Comparison of ENCODE assay signal across 10 cellular contexts in the genomic region with DNA sequence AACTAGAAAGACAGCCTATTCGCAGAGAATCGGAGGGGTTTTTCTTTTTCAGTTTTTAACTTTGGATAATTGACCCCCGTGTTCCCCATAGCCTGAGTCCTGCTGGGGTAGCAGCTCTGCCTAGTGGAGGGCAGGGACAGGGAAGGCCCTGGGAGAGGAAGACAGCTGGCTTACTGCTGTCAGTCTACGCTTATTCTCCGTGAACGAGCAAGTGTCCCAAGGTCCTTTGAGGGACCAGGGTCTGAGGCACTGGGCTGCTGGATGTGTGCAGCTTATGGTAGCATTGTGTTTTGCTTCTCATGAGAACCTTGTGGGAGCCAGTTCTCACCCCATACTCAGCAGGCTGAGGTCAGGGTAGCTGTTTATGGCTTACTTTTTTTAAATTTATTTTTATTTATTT. TPM values are rescaled to one million over a fixed set of nuclear protein-coding genes. Genes with fewer than 3 reads are reported as not detected.
DNase-seq lines count a peak whose midpoint lies in the region; ATAC-seq, FAIRE-seq and TF ChIP-seq lines count a peak whose summit lies in the region.
"Had no signal": no experiment of that assay in that cellular context is flagged by ENCODE, and none has a peak within 500 bp of the region (broad histone marks: within the 10 kb centered on the region; RNA-seq: fewer than 3 reads in every experiment).

No MANE protein-coding gene starts in this region.

- H3K9me3 ChIP-seq in heart left ventricle (no peaks in the 10 kb centered on the region), upper lobe of right lung (no peaks in the 10 kb centered on the region)

- intact Hi-C loops in heart left ventricle (cut with DNase I) = loop anchor here in 4 of 10 donors (5.0 to 10.0 kb wide), 3 partner anchors 45 to 83 kb away; no protein-coding TSS in a partner anchor
- intact Hi-C loops in Right ventricle myocardium inferior (cut with DNase I) = no loop called here
- intact Hi-C loops in upper lobe of right lung (cut with DNase I) = loop anchor here (10.0 kb wide), 1 partner anchor 57 kb away; no protein-coding TSS in a partner anchor

- H3K27me3 ChIP-seq in heart left ventricle = no peaks in the 10 kb centered on the region
- H3K27me3 ChIP-seq in upper lobe of right lung = no peaks in the 10 kb centered on the region

- no peaks in the 10 kb centered on the region for H3K27me3 Mint-ChIP-seq in memory B cell

- H3K4me3 ChIP-seq in heart left ventricle (peak overlapping the region in 9 of 12 donors; percentile 70 to 97 (median 89)), upper lobe of right lung (peak overlapping the region; percentile 91)

- WGBS in heart left ventricle, 4 donors = 22 to 40% (median 31%) methylated on average over 6 of the region's 6 CpGs

- TF ChIP-seq CTCF in heart left ventricle (IDR thresholded peaks at IDR 0.05) (no peak), upper lobe of right lung (IDR thresholded peaks at IDR 0.05) (peak; percentile 4)

- peak overlapping the region; percentile 59 to 89 for H3K27ac Mint-ChIP-seq in activated naive CD4-positive, alpha-beta T cell treated with anti-CD3 and anti-CD28 coated beads, Interleukin-2, amount 50 U/mL, for 72 hours
- peak overlapping the region; percentile 85 for H3K27ac Mint-ChIP-seq in memory B cell

- H3K4me3 Mint-ChIP-seq in memory B cell = peak overlapping the region; percentile 87

- peak overlapping the region in 10 of 12 donors; percentile 1 to 97 (median 77) for H3K27ac ChIP-seq in heart left ventricle
- H3K27ac ChIP-seq in upper lobe of right lung = peak overlapping the region; percentile 72
- no peak overlapping the region for H3K27ac ChIP-seq in substantia nigra (ENCODE audit: low read depth, low read length, poor library complexity, severe bottlenecking)

- no peak for TF ChIP-seq POLR2A in heart left ventricle (IDR thresholded peaks at IDR 0.05)

- DNase-seq in heart left ventricle = peak in 1 of 5 donors; percentile 30
- DNase-seq in Right ventricle myocardium inferior (ENCODE audit: missing footprints) = no peak
- DNase-seq in activated naive CD4-positive, alpha-beta T cell treated with anti-CD3 and anti-CD28 coated beads, Interleukin-2, amount 50 U/mL, for 72 hours (ENCODE audit: low spot score in 2 of 2) = no peak
- DNase-seq in memory B cell (ENCODE audit: low spot score in 2 of 2) = no peak
- no peak for DNase-seq in upper lobe of right lung
- DNase-seq in frontal cortex (ENCODE audit: low spot score in 2 of 2) = no peak
- DNase-seq in substantia nigra (lab: John Stamatoyannopoulos, UW) = no peak
- DNase-seq: DMS 273 treated with DMSO at 0.1 percent for 48 hours, posterior cingulate gyrus had no signal

- no peak for FAIRE-seq in frontal cortex (lab: Jason Lieb, UNC)

- ATAC-seq in heart left ventricle (no peak), Right ventricle myocardium inferior (no peak), memory B cell (ENCODE audit: low read depth) (no peak), upper lobe of right lung (no peak), HG03442 (IDR thresholded peaks at IDR 0.05; ENCODE audit: unreplicated experiment) (no peak)
- no peak for ATAC-seq in activated naive CD4-positive, alpha-beta T cell treated with anti-CD3 and anti-CD28 coated beads, Interleukin-2, amount 50 U/mL, for 72 hours

- peaks cover 57% of the 10 kb centered on the region for H3K4me1 Mint-ChIP-seq in memory B cell

- H3K36me3 ChIP-seq in heart left ventricle = peaks cover 0 to 24% (median 0%) of the 10 kb centered on the region in 9 donors
- peaks cover 8% of the 10 kb centered on the region for H3K36me3 ChIP-seq in upper lobe of right lung

- peaks cover 6 to 35% of the 10 kb centered on the region in 2 donors for H3K36me3 Mint-ChIP-seq in activated naive CD4-positive, alpha-beta T cell treated with anti-CD3 and anti-CD28 coated beads, Interleukin-2, amount 50 U/mL, for 72 hours
- H3K36me3 Mint-ChIP-seq in memory B cell = peaks cover 9% of the 10 kb centered on the region

- H3K4me1 ChIP-seq in heart left ventricle (peaks cover 0 to 91% (median 76%) of the 10 kb centered on the region in 12 donors), upper lobe of right lung (peaks cover 67% of the 10 kb centered on the region)

- H3K9me3 Mint-ChIP-seq in activated naive CD4-positive, alpha-beta T cell treated with anti-CD3 and anti-CD28 coated beads, Interleukin-2, amount 50 U/mL, for 72 hours = no peaks in the 10 kb centered on the region
- no peaks in the 10 kb centered on the region for H3K9me3 Mint-ChIP-seq in memory B cell

RNA-seq across cellular contexts. Expression of a gene that starts 3.0 kb away (rescaled TPM):
- total RNA-seq in heart left ventricle = 10 to 100 TPM; 24.8 to 42.8 (median 32.9) TPM
- polyA plus RNA-seq in heart left ventricle = 10 to 100 TPM; 14.4 to 17.7 TPM
- 34.1 TPM for total RNA-seq in Right ventricle myocardium inferior
- 10 to 100 TPM; 14.9 to 39.6 TPM for total RNA-seq in activated naive CD4-positive, alpha-beta T cell treated with anti-CD3 and anti-CD28 coated beads, Interleukin-2, amount 50 U/mL, for 72 hours
- total RNA-seq in upper lobe of right lung = 103 TPM
- total RNA-seq in frontal cortex = 5.3 TPM
